Comparison of ENCODE assay signal across 15 cellular contexts in the genomic region with DNA sequence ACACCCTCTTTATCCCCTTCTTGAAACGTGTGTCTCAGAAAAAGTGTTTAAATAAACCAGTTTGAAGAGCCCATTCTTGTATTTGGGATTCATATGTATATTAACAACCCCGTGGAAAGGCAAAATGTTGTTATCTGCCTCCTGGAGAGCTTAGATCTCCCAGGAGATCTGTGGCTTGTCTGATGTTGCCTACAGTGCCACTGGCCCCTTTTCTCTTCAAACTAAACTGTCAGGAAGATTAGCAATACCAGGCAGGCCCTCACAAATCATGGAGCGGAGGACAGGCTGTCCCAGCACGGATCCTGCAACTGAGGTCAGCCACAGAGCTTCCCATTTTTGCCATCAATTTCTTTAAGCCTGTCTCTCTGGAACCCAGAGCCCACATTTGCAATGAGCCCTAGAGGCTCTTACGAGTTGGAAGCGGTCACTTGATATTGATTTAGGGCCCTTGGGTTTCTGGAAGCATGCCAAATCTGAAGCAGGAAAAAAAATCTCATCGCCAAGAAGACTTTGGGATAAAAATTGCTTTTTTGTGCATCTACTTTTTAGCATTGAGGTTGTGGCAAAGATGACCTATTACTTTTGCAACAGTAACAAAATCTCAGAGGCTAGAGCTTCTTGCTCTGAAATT.
A peak's percentile ranks its signal among the peaks of the same experiment; 100 is the strongest.
DNase-seq lines count a peak whose midpoint lies in the region; ATAC-seq and TF ChIP-seq lines count a peak whose summit lies in the region.
"Had no signal": no experiment of that assay in that cellular context is flagged by ENCODE, and none has a peak within 500 bp of the region (broad histone marks: within the 10 kb centered on the region; RNA-seq: fewer than 3 reads in every experiment).

No MANE protein-coding gene starts in this region.

- no peak for ATAC-seq in HG02885 (IDR thresholded peaks at IDR 0.05; ENCODE audit: poor library complexity, unreplicated experiment)
- no peak for ATAC-seq in GM18498 (IDR thresholded peaks at IDR 0.05; ENCODE audit: unreplicated experiment)
- no peak for ATAC-seq in heart right ventricle
- ATAC-seq: natural killer cell treated with Interleukin-12 subunit alpha and Interleukin-12 subunit beta and Interleukin-15 and Interleukin-18, amount 100 ng/mL, for 72 hours had no signal

- H3K27ac ChIP-seq in coronary artery, result no peak overlapping the region
- no peak overlapping the region for H3K27ac ChIP-seq in heart right ventricle

- peak; percentile 20 for DNase-seq in NCI-H748 (lab: John Stamatoyannopoulos, UW; ENCODE audit: unreplicated experiment)
- no peak for DNase-seq in NCI-H748 treated with DMSO at 0.1 percent for 48 hours (lab: John Stamatoyannopoulos, UW)
- peak; percentile 52 for DNase-seq in NCI-H345 treated with DMSO at 0.1 percent for 48 hours (lab: John Stamatoyannopoulos, UW; ENCODE audit: unreplicated experiment)
- DNase-seq in coronary artery (ENCODE audit: low spot score), result peak; percentile 33
- no peak for DNase-seq in type B pancreatic cell (ENCODE audit: extremely low spot score, unreplicated experiment)
- no peak for DNase-seq in heart right ventricle
- DNase-seq: activated CD4-positive, alpha-beta T cell treated with anti-CD3 and anti-CD28 coated beads for 1 hour; activated gamma-delta T cell treated with Interleukin-2 at 50 U/mL for 16 hours; glutamatergic neuron; NCI-H2081 had no signal

- no peaks in the 10 kb centered on the region for H3K36me3 ChIP-seq in heart right ventricle

- H3K4me3 Mint-ChIP-seq in type B pancreatic cell, result peak overlapping the region; percentile 50
- H3K4me3 Mint-ChIP-seq: natural killer cell treated with Interleukin-12 subunit alpha and Interleukin-12 subunit beta and Interleukin-15 and Interleukin-18, amount 100 ng/mL, for 72 hours; stimulated activated naive CD8-positive, alpha-beta T cell treated with anti-CD3 and anti-CD28 coated beads, Interleukin-15, Interleukin-2, amounts not matched to agents 100 ng/mL and 50 ng/mL, for 24 hours had no signal

- no peaks in the 10 kb centered on the region for H3K9me3 ChIP-seq in heart right ventricle

- 85 to 89% methylated on average over 7 of the region's 7 CpGs for WGBS in heart right ventricle, 2 donors

- H3K27ac Mint-ChIP-seq in type B pancreatic cell, result peak overlapping the region; percentile 92
- H3K27ac Mint-ChIP-seq: natural killer cell treated with Interleukin-12 subunit alpha and Interleukin-12 subunit beta and Interleukin-15 and Interleukin-18, amount 100 ng/mL, for 72 hours; stimulated activated naive CD8-positive, alpha-beta T cell treated with anti-CD3 and anti-CD28 coated beads, Interleukin-15, Interleukin-2, amounts not matched to agents 100 ng/mL and 50 ng/mL, for 24 hours had no signal

- no peaks in the 10 kb centered on the region for H3K36me3 Mint-ChIP-seq in type B pancreatic cell
- H3K36me3 Mint-ChIP-seq: natural killer cell treated with Interleukin-12 subunit alpha and Interleukin-12 subunit beta and Interleukin-15 and Interleukin-18, amount 100 ng/mL, for 72 hours had no signal

- H3K9me3 Mint-ChIP-seq in type B pancreatic cell, result peaks cover 15% of the 10 kb centered on the region
- H3K9me3 Mint-ChIP-seq: natural killer cell treated with Interleukin-12 subunit alpha and Interleukin-12 subunit beta and Interleukin-15 and Interleukin-18, amount 100 ng/mL, for 72 hours; stimulated activated naive CD8-positive, alpha-beta T cell treated with anti-CD3 and anti-CD28 coated beads, Interleukin-15, Interleukin-2, amounts not matched to agents 100 ng/mL and 50 ng/mL, for 24 hours had no signal

- H3K27me3 Mint-ChIP-seq in type B pancreatic cell, result no peaks in the 10 kb centered on the region

- H3K4me3 ChIP-seq in coronary artery (no peak overlapping the region), heart right ventricle (no peak overlapping the region)
- H3K4me3 ChIP-seq: lung had no signal

- H3K4me1 ChIP-seq in heart right ventricle, result peaks cover 0 to 15% (median 4%) of the 10 kb centered on the region in 9 donors

- H3K4me1 Mint-ChIP-seq in type B pancreatic cell (ENCODE audit: unreplicated experiment), result peaks cover 67% of the 10 kb centered on the region

- intact Hi-C loops in heart right ventricle (cut with DNase I), result loop anchor here in 1 of 10 donors (10.0 kb wide), 1 partner anchor 48 kb away; no protein-coding TSS in a partner anchor

- no peak for TF ChIP-seq CTCF in coronary artery (IDR thresholded peaks at IDR 0.05)
- no peak for TF ChIP-seq CTCF in type B pancreatic cell (conservative IDR thresholded peaks at IDR 0.05)
- TF ChIP-seq CTCF in heart right ventricle (IDR thresholded peaks at IDR 0.05), result no peak

- H3K27me3 ChIP-seq in heart right ventricle, result peaks cover 0 to 6% (median 0%) of the 10 kb centered on the region in 7 donors

Comparison
In these comparisons a context has a peak if more than half of its experiments do, and no peak if none do; other contexts are left out.
1. DNase-seq: peak in NCI-H748 (single experiment), NCI-H345 treated with DMSO at 0.1 percent for 48 hours (single experiment) and coronary artery (single experiment); none in NCI-H748 treated with DMSO at 0.1 percent for 48 hours (single experiment), type B pancreatic cell (single experiment) and heart right ventricle (0 of 2).